In the genomic region with DNA sequence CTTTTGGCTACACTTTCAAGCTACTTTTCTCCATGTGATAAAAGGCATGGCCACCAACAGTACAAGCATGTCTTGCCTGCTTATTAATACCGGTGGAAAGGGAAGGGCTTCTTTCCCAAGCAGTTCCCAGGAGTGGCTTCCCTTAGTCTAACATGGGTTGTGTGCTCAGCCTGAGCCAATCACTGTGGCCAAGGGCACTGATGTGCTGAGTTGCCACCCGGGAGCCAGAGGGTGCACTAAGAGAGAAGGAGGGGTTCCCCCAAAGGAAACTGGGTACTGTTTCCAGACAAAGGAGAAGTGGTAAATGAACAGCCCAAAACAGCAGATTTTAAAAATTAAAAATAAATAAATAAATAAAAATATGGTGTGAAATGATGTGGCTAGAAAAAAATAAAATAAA, we compare ENCODE assay signal across 13 cellular contexts.
A peak's percentile ranks its signal among the peaks of the same experiment; 100 is the strongest.
DNase-seq lines count a peak whose midpoint lies in the region; ATAC-seq lines count a peak whose summit lies in the region.
"Had no signal": no experiment of that assay in that cellular context is flagged by ENCODE, and none has a peak within 500 bp of the region (broad histone marks: within the 10 kb centered on the region; RNA-seq: fewer than 3 reads in every experiment).

No MANE protein-coding gene starts in this region.

- peaks cover 9% of the 10 kb centered on the region for H3K27me3 Mint-ChIP-seq in activated naive CD4-positive, alpha-beta T cell treated with anti-CD3 and anti-CD28 coated beads, Interleukin-2, amount 10 ng/mL, durations not matched to agents 7 days and 5 days
- H3K27me3 Mint-ChIP-seq in activated naive CD4-positive, alpha-beta T cell treated with anti-CD3 and anti-CD28 coated beads for 36 hours (ENCODE audit: low read depth) = peaks cover 4% of the 10 kb centered on the region
- H3K27me3 Mint-ChIP-seq in naive B cell = peaks cover 0 to 27% (median 13%) of the 10 kb centered on the region in 3 donors

- no peak overlapping the region for H3K4me3 Mint-ChIP-seq in activated naive CD4-positive, alpha-beta T cell treated with anti-CD3 and anti-CD28 coated beads, Interleukin-2, amount 10 ng/mL, durations not matched to agents 7 days and 5 days
- no peak overlapping the region for H3K4me3 Mint-ChIP-seq in activated naive CD4-positive, alpha-beta T cell treated with anti-CD3 and anti-CD28 coated beads for 36 hours
- H3K4me3 Mint-ChIP-seq in naive B cell = no peak overlapping the region

- H3K9me3 Mint-ChIP-seq in activated naive CD4-positive, alpha-beta T cell treated with anti-CD3 and anti-CD28 coated beads, Interleukin-2, amount 10 ng/mL, durations not matched to agents 7 days and 5 days = no peaks in the 10 kb centered on the region
- H3K9me3 Mint-ChIP-seq in activated naive CD4-positive, alpha-beta T cell treated with anti-CD3 and anti-CD28 coated beads for 36 hours = no peaks in the 10 kb centered on the region
- peaks cover 0 to 7% (median 0%) of the 10 kb centered on the region in 7 donors for H3K9me3 Mint-ChIP-seq in naive B cell

- H3K27ac Mint-ChIP-seq in activated naive CD4-positive, alpha-beta T cell treated with anti-CD3 and anti-CD28 coated beads, Interleukin-2, amount 10 ng/mL, durations not matched to agents 7 days and 5 days = peak overlapping the region; percentile 35
- H3K27ac Mint-ChIP-seq in activated naive CD4-positive, alpha-beta T cell treated with anti-CD3 and anti-CD28 coated beads for 36 hours = no peak overlapping the region
- H3K27ac Mint-ChIP-seq in naive B cell = peak overlapping the region in 3 of 6 donors; percentile 1 to 62 (median 16)

- no peak for DNase-seq in activated naive CD4-positive, alpha-beta T cell treated with anti-CD3 and anti-CD28 coated beads, Interleukin-2, amount 10 ng/mL, durations not matched to agents 7 days and 5 days
- DNase-seq in activated naive CD4-positive, alpha-beta T cell treated with anti-CD3 and anti-CD28 coated beads for 36 hours = no peak
- peak; percentile 25 for DNase-seq in germinal center (ENCODE audit: low spot score)
- peak; percentile 12 for DNase-seq in naive B cell
- DNase-seq in stimulated activated CD4-positive, alpha-beta T cell treated with anti-CD3 and anti-CD28 coated beads, Interleukin-15, amount 100 ng/mL, for 24 hours = no peak
- DNase-seq in NK-92 (lab: John Stamatoyannopoulos, UW; ENCODE audit: unreplicated experiment) = no peak
- DNase-seq in EL = no peak
- DNase-seq: 8988T, COR-L47, NCI-H1436 treated with DMSO at 0.1 percent for 48 hours, NCI-H2081 treated with DMSO at 0.1 percent for 48 hours, SHP77 treated with DMSO at 0.1 percent for 48 hours had no signal

- ATAC-seq in naive B cell (ENCODE audit: low read depth in 2 of 2) (peak; percentile 72 to 92), HG02884 (IDR thresholded peaks at IDR 0.05; ENCODE audit: unreplicated experiment) (no peak)

- intact Hi-C loops in activated naive CD4-positive, alpha-beta T cell treated with anti-CD3 and anti-CD28 coated beads for 36 hours (cut with micrococcal nuclease) = no loop called here

- CTCF ChIA-PET in activated naive CD4-positive, alpha-beta T cell treated with anti-CD3 and anti-CD28 coated beads, Interleukin-2, amount 10 ng/mL, durations not matched to agents 7 days and 5 days (lab: Charles Lee) = interaction anchor here (0.6 kb wide), 1 partner anchor 250 kb away, joined by 3 read pairs; no protein-coding TSS in a partner anchor
- CTCF ChIA-PET in activated naive CD4-positive, alpha-beta T cell treated with anti-CD3 and anti-CD28 coated beads for 36 hours (lab: Charles Lee) = no interaction called here

- H3K36me3 Mint-ChIP-seq in activated naive CD4-positive, alpha-beta T cell treated with anti-CD3 and anti-CD28 coated beads, Interleukin-2, amount 10 ng/mL, durations not matched to agents 7 days and 5 days = no peaks in the 10 kb centered on the region
- H3K36me3 Mint-ChIP-seq in activated naive CD4-positive, alpha-beta T cell treated with anti-CD3 and anti-CD28 coated beads for 36 hours (ENCODE audit: low read depth) = no peaks in the 10 kb centered on the region
- no peaks in the 10 kb centered on the region for H3K36me3 Mint-ChIP-seq in naive B cell

- H3K4me1 Mint-ChIP-seq in activated naive CD4-positive, alpha-beta T cell treated with anti-CD3 and anti-CD28 coated beads, Interleukin-2, amount 10 ng/mL, durations not matched to agents 7 days and 5 days = no peaks in the 10 kb centered on the region
- no peaks in the 10 kb centered on the region for H3K4me1 Mint-ChIP-seq in activated naive CD4-positive, alpha-beta T cell treated with anti-CD3 and anti-CD28 coated beads for 36 hours (ENCODE audit: low read depth)
- H3K4me1 Mint-ChIP-seq in naive B cell = peaks cover 3 to 8% (median 5%) of the 10 kb centered on the region in 3 donors

Comparison
In these comparisons a context has a peak if more than half of its experiments do, and no peak if none do; other contexts are left out.
1. DNase-seq: peak in germinal center (single experiment) and naive B cell (single experiment); none in activated naive CD4-positive, alpha-beta T cell treated with anti-CD3 and anti-CD28 coated beads, Interleukin-2, amount 10 ng/mL, durations not matched to agents 7 days and 5 days (single experiment), activated naive CD4-positive, alpha-beta T cell treated with anti-CD3 and anti-CD28 coated beads for 36 hours (single experiment), stimulated activated CD4-positive, alpha-beta T cell treated with anti-CD3 and anti-CD28 coated beads, Interleukin-15, amount 100 ng/mL, for 24 hours (single experiment), NK-92 (single experiment) and EL (single experiment).